In genomic region chr4:108360857-108361820, GRCh38 we compare ENCODE assay signal across 10 cellular contexts.
DNase-seq lines count a peak whose midpoint lies in the region; ATAC-seq and TF ChIP-seq lines count a peak whose summit lies in the region.
"Had no signal": no experiment of that assay in that cellular context is flagged by ENCODE, and none has a peak within 500 bp of the region (broad histone marks: within the 10 kb centered on the region; RNA-seq: fewer than 3 reads in every experiment).

No MANE protein-coding gene starts in this region.

- H3K36me3 ChIP-seq in CD8-positive, alpha-beta memory T cell (ENCODE audit: insufficient read depth, low read length), result no peaks in the 10 kb centered on the region
- no peaks in the 10 kb centered on the region for H3K36me3 ChIP-seq in stomach

- no peak for ATAC-seq in stimulated activated naive CD8-positive, alpha-beta T cell treated with anti-CD3 and anti-CD28 coated beads, Interleukin-15, amount 100 ng/mL, for 72 hours
- ATAC-seq in stimulated activated naive CD8-positive, alpha-beta T cell treated with anti-CD3 and anti-CD28 coated beads, Interleukin-15, Interleukin-2, amounts not matched to agents 100 U/mL and 50 U/mL, for 24 hours, result no peak

- TF ChIP-seq CTCF in WI38 (IDR thresholded peaks at IDR 0.05; ENCODE audit: low read depth, low read length) (no peak), stomach (IDR thresholded peaks at IDR 0.05) (no peak)

- peaks cover 0 to under 1% (median 0%) of the 10 kb centered on the region in 3 donors for H3K36me3 Mint-ChIP-seq in CD8-positive, alpha-beta memory T cell
- H3K36me3 Mint-ChIP-seq: activated CD4-positive, alpha-beta memory T cell treated with anti-CD3 and anti-CD28 coated beads for 36 hours had no signal

- peaks cover 60% of the 10 kb centered on the region for H3K4me1 ChIP-seq in CD8-positive, alpha-beta memory T cell (ENCODE audit: insufficient read depth, low read length)
- peaks cover 0 to 8% (median 0%) of the 10 kb centered on the region in 4 donors for H3K4me1 ChIP-seq in stomach

- peaks cover 65% of the 10 kb centered on the region for H3K4me1 Mint-ChIP-seq in stimulated activated naive CD8-positive, alpha-beta T cell treated with anti-CD3 and anti-CD28 coated beads, Interleukin-15, amount 100 ng/mL, for 72 hours
- peaks cover 19 to 57% (median 27%) of the 10 kb centered on the region in 3 donors for H3K4me1 Mint-ChIP-seq in CD8-positive, alpha-beta memory T cell

- H3K4me3 ChIP-seq in WI38 (ENCODE audit: low read depth, low read length), result peak overlapping the region; percentile 39
- no peak overlapping the region for H3K4me3 ChIP-seq in CD8-positive, alpha-beta memory T cell (ENCODE audit: low read length)
- H3K4me3 ChIP-seq in stomach, result no peak overlapping the region

- no peak for DNase-seq in stimulated activated naive CD8-positive, alpha-beta T cell treated with anti-CD3 and anti-CD28 coated beads, Interleukin-15, amount 100 ng/mL, for 72 hours
- no peak for DNase-seq in stimulated activated naive CD8-positive, alpha-beta T cell treated with anti-CD3 and anti-CD28 coated beads, Interleukin-15, Interleukin-2, amounts not matched to agents 100 U/mL and 50 U/mL, for 24 hours
- DNase-seq in iPS DF 19.7 (ENCODE audit: low read depth, low spot score) (peak; percentile 25), COR-L47 (lab: John Stamatoyannopoulos, UW) (no peak), stomach (no peak), mesenteric fat pad (ENCODE audit: low spot score) (no peak)
- no peak for DNase-seq in CD8-positive, alpha-beta memory T cell
- DNase-seq: NCI-H2029 had no signal

- H3K9me3 ChIP-seq in CD8-positive, alpha-beta memory T cell (ENCODE audit: low read length), result no peaks in the 10 kb centered on the region
- no peaks in the 10 kb centered on the region for H3K9me3 ChIP-seq in stomach

- H3K9me3 Mint-ChIP-seq in stimulated activated naive CD8-positive, alpha-beta T cell treated with anti-CD3 and anti-CD28 coated beads, Interleukin-15, amount 100 ng/mL, for 72 hours, result no peaks in the 10 kb centered on the region
- H3K9me3 Mint-ChIP-seq in CD8-positive, alpha-beta memory T cell, result peaks cover 0 to 2% (median 0%) of the 10 kb centered on the region in 5 donors
- H3K9me3 Mint-ChIP-seq: activated CD4-positive, alpha-beta memory T cell treated with anti-CD3 and anti-CD28 coated beads for 36 hours had no signal

- H3K27me3 Mint-ChIP-seq in stimulated activated naive CD8-positive, alpha-beta T cell treated with anti-CD3 and anti-CD28 coated beads, Interleukin-15, amount 100 ng/mL, for 72 hours, result peaks cover 31% of the 10 kb centered on the region
- peaks cover 3 to 27% of the 10 kb centered on the region in 2 donors for H3K27me3 Mint-ChIP-seq in CD8-positive, alpha-beta memory T cell
- H3K27me3 Mint-ChIP-seq: activated CD4-positive, alpha-beta memory T cell treated with anti-CD3 and anti-CD28 coated beads for 36 hours had no signal

- WGBS in stomach, 5 donors, result 35 to 47% (median 46%) methylated on average over 13 of the region's 13 CpGs

- H3K27me3 ChIP-seq in CD8-positive, alpha-beta memory T cell (ENCODE audit: insufficient read depth, low read length, poor library complexity, severe bottlenecking), result no peaks in the 10 kb centered on the region
- peaks cover 0 to 7% (median 0%) of the 10 kb centered on the region in 3 donors for H3K27me3 ChIP-seq in stomach

- H3K27ac Mint-ChIP-seq in stimulated activated naive CD8-positive, alpha-beta T cell treated with anti-CD3 and anti-CD28 coated beads, Interleukin-15, amount 100 ng/mL, for 72 hours, result no peak overlapping the region
- H3K27ac Mint-ChIP-seq in CD8-positive, alpha-beta memory T cell, result no peak overlapping the region
- H3K27ac Mint-ChIP-seq: activated CD4-positive, alpha-beta memory T cell treated with anti-CD3 and anti-CD28 coated beads for 36 hours had no signal

- intact Hi-C loops in stomach (cut with DNase I; ENCODE audit: low total_unique reads), result no loop called here

- POLR2A ChIA-PET in CD8-positive, alpha-beta memory T cell (lab: Charles Lee), result no interaction called here

- H3K4me3 Mint-ChIP-seq in stimulated activated naive CD8-positive, alpha-beta T cell treated with anti-CD3 and anti-CD28 coated beads, Interleukin-15, amount 100 ng/mL, for 72 hours, result peak overlapping the region; percentile 10 to 48
- H3K4me3 Mint-ChIP-seq in CD8-positive, alpha-beta memory T cell, result peak overlapping the region in 1 of 7 donors; percentile 24
- H3K4me3 Mint-ChIP-seq: activated CD4-positive, alpha-beta memory T cell treated with anti-CD3 and anti-CD28 coated beads for 36 hours had no signal

- H3K27ac ChIP-seq in CD8-positive, alpha-beta memory T cell (ENCODE audit: low read depth, low read length), result no peak overlapping the region
- H3K27ac ChIP-seq in stomach, result no peak overlapping the region

- no peak for TF ChIP-seq EP300 in stomach (IDR thresholded peaks at IDR 0.05)

- CTCF ChIA-PET in CD8-positive, alpha-beta memory T cell (lab: Charles Lee), result no interaction called here

- no peak for TF ChIP-seq POLR2A in stomach (IDR thresholded peaks at IDR 0.05)
